ENCODE assay signal across 17 cellular contexts in the genomic region with DNA sequence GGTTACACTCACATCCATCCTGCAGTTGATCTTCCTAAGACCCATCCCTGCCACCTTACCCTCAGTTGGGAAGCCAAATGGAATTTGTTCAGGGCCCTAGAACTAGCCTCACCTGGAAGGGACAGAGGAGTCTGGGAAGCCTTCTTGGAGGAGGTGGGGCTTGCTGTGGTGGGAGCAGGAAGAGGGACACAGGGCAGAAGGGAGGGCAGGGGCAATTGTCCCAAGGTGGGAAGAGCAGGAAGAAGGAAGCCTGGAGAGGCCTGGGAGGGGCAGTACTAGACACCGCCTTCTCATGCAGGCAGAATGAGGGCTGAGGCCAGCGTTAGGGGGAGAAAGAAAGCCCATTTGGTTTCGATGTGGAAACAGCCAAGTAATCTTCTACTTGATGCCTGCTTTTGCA. TPM values are rescaled to one million over a fixed set of nuclear protein-coding genes. Genes with fewer than 3 reads are reported as not detected.
A peak's percentile ranks its signal among the peaks of the same experiment; 100 is the strongest.
DNase-seq lines count a peak whose midpoint lies in the region; ATAC-seq and TF ChIP-seq lines count a peak whose summit lies in the region.
"Had no signal": no experiment of that assay in that cellular context is flagged by ENCODE, and none has a peak within 500 bp of the region (broad histone marks: within the 10 kb centered on the region; RNA-seq: fewer than 3 reads in every experiment).

No MANE protein-coding gene starts in this region.

- H2AFZ ChIP-seq in IMR-90 (replicated peaks; ENCODE audit: low read length, poor library complexity) (peak overlapping the region; percentile 35), OCI-LY7 (ENCODE audit: low read length) (no peak overlapping the region)

- TF ChIP-seq POLR2A in IMR-90 (IDR thresholded peaks at IDR 0.05; ENCODE audit: low read depth, low read length) (no peak), upper lobe of left lung (IDR thresholded peaks at IDR 0.05) (no peak)

- no peaks in the 10 kb centered on the region for H3K9me2 ChIP-seq in OCI-LY7 (ENCODE audit: insufficient read depth, low read length)

- dilution Hi-C loops in IMR-90 (cut with HindIII; ENCODE audit: low sequenced_read_pairs, unreplicated experiment): no loop called here

- peaks cover 5% of the 10 kb centered on the region for H3K4me1 ChIP-seq in IMR-90 (ENCODE audit: control insufficient read depth, insufficient read depth, low read length)
- H3K4me1 ChIP-seq in endodermal cell (ENCODE audit: control insufficient read depth, insufficient read depth, low read length): peaks cover 8% of the 10 kb centered on the region
- peaks cover 32 to 38% of the 10 kb centered on the region in 2 experiments for H3K4me1 ChIP-seq in neutrophil (ENCODE audit: control insufficient read depth in 1 of 2, insufficient read depth in 1 of 2, low read depth in 1 of 2, low read length in 1 of 2)
- no peaks in the 10 kb centered on the region for H3K4me1 ChIP-seq in upper lobe of left lung
- H3K4me1 ChIP-seq in OCI-LY7 (ENCODE audit: insufficient read depth, low read length, poor library complexity, severe bottlenecking): no peaks in the 10 kb centered on the region
- H3K4me1 ChIP-seq: HAP-1 had no signal

- H3K14ac ChIP-seq in IMR-90 (replicated peaks; ENCODE audit: low read depth, low read length): no peak overlapping the region

- H3K27ac Mint-ChIP-seq in WTC11 (no peak overlapping the region), endodermal cell (no peak overlapping the region)

- H3K9me3 Mint-ChIP-seq in WTC11 (no peaks in the 10 kb centered on the region), endodermal cell (no peaks in the 10 kb centered on the region)

- H3K9ac ChIP-seq in IMR-90 (ENCODE audit: low read depth, low read length): no peak overlapping the region
- no peak overlapping the region for H3K9ac ChIP-seq in endodermal cell (ENCODE audit: extremely low read depth, low read length, poor library complexity, severe bottlenecking)

- no peak overlapping the region for H4K5ac ChIP-seq in IMR-90 (ENCODE audit: low read depth, low read length)

- POLR2A ChIA-PET in IMR-90 (lab: Charles Lee; ENCODE audit: unreplicated experiment) (interaction anchor here (0.5 kb wide), 1 partner anchor 129 kb away, joined by 8 read pairs; no protein-coding TSS in a partner anchor), WTC11 (lab: Charles Lee) (no interaction called here), OCI-LY7 (lab: Charles Lee) (no interaction called here)

- H3K9me3 ChIP-seq in IMR-90 (ENCODE audit: control insufficient read depth, insufficient read depth, low read length) (no peaks in the 10 kb centered on the region), endodermal cell (ENCODE audit: control insufficient read depth, low read length) (no peaks in the 10 kb centered on the region), neutrophil (no peaks in the 10 kb centered on the region), upper lobe of left lung (no peaks in the 10 kb centered on the region), OCI-LY7 (ENCODE audit: low read length) (no peaks in the 10 kb centered on the region)
- H3K9me3 ChIP-seq: HAP-1, SJSA1 had no signal

- H3K27me3 Mint-ChIP-seq in WTC11 (ENCODE audit: low read depth): no peaks in the 10 kb centered on the region
- peaks cover 9% of the 10 kb centered on the region for H3K27me3 Mint-ChIP-seq in endodermal cell (ENCODE audit: insufficient read depth)
- H3K27me3 Mint-ChIP-seq: CD8-positive, alpha-beta memory T cell had no signal

- no peak overlapping the region for H3K18ac ChIP-seq in IMR-90 (ENCODE audit: low read depth, low read length)

- no peaks in the 10 kb centered on the region for H3K79me1 ChIP-seq in IMR-90 (ENCODE audit: low read depth in 1 of 2, low read length in 2 of 2)

- no TSS peak for BruUV-seq in IMR-90 (replicated peaks; lab: Mats Ljungman, UMichigan)
- BruUV-seq in OCI-LY7 (replicated peaks; lab: Mats Ljungman, UMichigan): no TSS peak

- no peaks in the 10 kb centered on the region for H3K36me3 ChIP-seq in IMR-90 (ENCODE audit: control insufficient read depth, insufficient read depth, low read length)
- no peaks in the 10 kb centered on the region for H3K36me3 ChIP-seq in endodermal cell (ENCODE audit: control insufficient read depth, insufficient read depth, low read length)
- H3K36me3 ChIP-seq in neutrophil: peaks cover 38% of the 10 kb centered on the region
- H3K36me3 ChIP-seq in upper lobe of left lung: peaks cover 0 to 14% (median 5%) of the 10 kb centered on the region in 4 donors
- no peaks in the 10 kb centered on the region; the same call in 1 of the 2 replicates for H3K36me3 ChIP-seq in OCI-LY7 (ENCODE audit: insufficient read depth, low read length)
- H3K36me3 ChIP-seq: HAP-1, SJSA1 had no signal

- no CpG with 5 or more reads among the region's 3 CpGs for WGBS in IMR-90 (ENCODE audit: extremely low coverage in 2 of 2, insufficient read length in 1 of 2), 2 experiments
- WGBS in endodermal cell (ENCODE audit: insufficient coverage in 1 of 2, insufficient read length in 1 of 2), 2 experiments: 98 to 100% methylated on average over 2 to 3 of the region's 3 CpGs
- 93 to 98% methylated on average over 3 of the region's 3 CpGs for WGBS in upper lobe of left lung, 2 donors

- H3K27ac ChIP-seq in IMR-90 (ENCODE audit: insufficient read depth, low read length) (no peak overlapping the region), endodermal cell (ENCODE audit: low read depth, low read length) (no peak overlapping the region), neutrophil (peak overlapping the region; percentile 46), upper lobe of left lung (no peak overlapping the region), OCI-LY7 (ENCODE audit: low read depth, low read length, poor library complexity, severe bottlenecking) (no peak overlapping the region)
- H3K27ac ChIP-seq: SJSA1 had no signal

- no peak for TF ChIP-seq EP300 in upper lobe of left lung (IDR thresholded peaks at IDR 0.05)

- no peak overlapping the region for H3K23ac ChIP-seq in IMR-90 (ENCODE audit: low read depth, low read length)

- H3K56ac ChIP-seq in IMR-90 (ENCODE audit: extremely low read depth, insufficient read depth, low read length): no peak overlapping the region

- H2BK20ac ChIP-seq in IMR-90 (ENCODE audit: low read depth, low read length): no peak overlapping the region

- H2BK15ac ChIP-seq in IMR-90 (ENCODE audit: low read depth, low read length): no peak overlapping the region

- in situ Hi-C loops in IMR-90 (cut with MboI; ENCODE audit: low sequenced_read_pairs): no loop called here

- H3K27me3 ChIP-seq in IMR-90 (ENCODE audit: control insufficient read depth, insufficient read depth, low read length) (no peaks in the 10 kb centered on the region), endodermal cell (ENCODE audit: control insufficient read depth, insufficient read depth, low read length, poor library complexity, severe bottlenecking) (no peaks in the 10 kb centered on the region), neutrophil (no peaks in the 10 kb centered on the region), upper lobe of left lung (no peaks in the 10 kb centered on the region)
- H3K27me3 ChIP-seq: SJSA1 had no signal

- no peak overlapping the region for H4K8ac ChIP-seq in IMR-90 (ENCODE audit: low read depth in 2 of 2, low read length in 2 of 2)

- H4K20me1 ChIP-seq in IMR-90 (ENCODE audit: insufficient read depth, low read length) (no peaks in the 10 kb centered on the region), OCI-LY7 (ENCODE audit: insufficient read depth, low read length) (no peaks in the 10 kb centered on the region)

- H3K36me3 Mint-ChIP-seq in WTC11 (no peaks in the 10 kb centered on the region), endodermal cell (ENCODE audit: low read depth) (peaks cover 17% of the 10 kb centered on the region)

- H3K4ac ChIP-seq in IMR-90 (ENCODE audit: low read depth, low read length): no peak overlapping the region

- H3K4me1 Mint-ChIP-seq in WTC11 (peaks cover 34% of the 10 kb centered on the region), endodermal cell (peaks cover 45% of the 10 kb centered on the region)
- H3K4me1 Mint-ChIP-seq: CD8-positive, alpha-beta memory T cell had no signal

- TF ChIP-seq CTCF in IMR-90 (conservative IDR thresholded peaks at IDR 0.05; ENCODE audit: low read depth, low read length) (no peak), WTC11 (IDR thresholded peaks at IDR 0.05) (no peak), endodermal cell (conservative IDR thresholded peaks at IDR 0.05) (no peak), neutrophil (IDR thresholded peaks at IDR 0.05) (no peak), upper lobe of left lung (IDR thresholded peaks at IDR 0.05) (no peak), OCI-LY7 (conservative IDR thresholded peaks at IDR 0.05; ENCODE audit: low read length) (no peak)

- no peak overlapping the region for H3K4me2 ChIP-seq in IMR-90 (ENCODE audit: low read depth, low read length)
- H3K4me2 ChIP-seq in OCI-LY7 (ENCODE audit: low read length): no peak overlapping the region

- TF ChIP-seq RAD21 in IMR-90 (IDR thresholded peaks at IDR 0.05; ENCODE audit: low read length): no peak

- no peak overlapping the region for H2AK5ac ChIP-seq in IMR-90 (ENCODE audit: low read depth, low read length)

- no peak overlapping the region for H2BK120ac ChIP-seq in IMR-90 (ENCODE audit: low read depth, low read length)

- H3K9me1 ChIP-seq in IMR-90 (ENCODE audit: insufficient read depth, low read length): peaks cover 5% of the 10 kb centered on the region; the same call in 1 of the 2 replicates

- H4K91ac ChIP-seq in IMR-90 (ENCODE audit: insufficient read depth, low read depth, low read length): no peak overlapping the region

- intact Hi-C loops in IMR-90 (cut with micrococcal nuclease) (no loop called here), OCI-LY7 (cut with micrococcal nuclease; ENCODE audit: unreplicated experiment) (no loop called here)

- H3K4me3 ChIP-seq in IMR-90 (ENCODE audit: insufficient read depth, low read depth, low read length) (no peak overlapping the region), endodermal cell (ENCODE audit: low read length) (no peak overlapping the region), neutrophil (ENCODE audit: low read depth in 1 of 2, low read length in 1 of 2) (no peak overlapping the region), upper lobe of left lung (no peak overlapping the region), OCI-LY7 (ENCODE audit: low read depth, low read length, poor library complexity, severe bottlenecking) (no peak overlapping the region)
- H3K4me3 ChIP-seq: HAP-1, SJSA1 had no signal

- H2AK9ac ChIP-seq in IMR-90 (replicated peaks; ENCODE audit: low read depth, low read length, poor library complexity): peak overlapping the region; percentile 45

- H3K4me3 Mint-ChIP-seq in WTC11: no peak overlapping the region
- H3K4me3 Mint-ChIP-seq in endodermal cell: no peak overlapping the region
- H3K4me3 Mint-ChIP-seq: CD8-positive, alpha-beta memory T cell had no signal

- CTCF ChIA-PET in IMR-90 (lab: Yijun Ruan, JAX) (no interaction called here), WTC11 (lab: Charles Lee) (no interaction called here), OCI-LY7 (lab: Charles Lee; ENCODE audit: unreplicated experiment) (no interaction called here)

- no peak overlapping the region for H2BK5ac ChIP-seq in IMR-90 (ENCODE audit: low read depth, low read length, poor library complexity, severe bottlenecking)

- no peaks in the 10 kb centered on the region for H3K79me2 ChIP-seq in OCI-LY7 (ENCODE audit: insufficient read depth, low read depth, low read length)

- ATAC-seq in IMR-90 (ENCODE audit: low read depth) (no peak), WTC11 (peak; percentile 15), upper lobe of left lung (ENCODE audit: low FRiP score in 2 of 2) (no peak)

- DNase-seq in IMR-90: no peak
- no peak for DNase-seq in WTC11 (ENCODE audit: low spot score)
- peak; percentile 45 for DNase-seq in endodermal cell
- DNase-seq in AG20443 (ENCODE audit: low spot score): no peak
- DNase-seq in upper lobe of left lung: no peak
- no peak for DNase-seq in anterior cingulate cortex (lab: John Stamatoyannopoulos, UW)
- DNase-seq in OCI-LY7 (ENCODE audit: low spot score): no peak
- DNase-seq: C1 segment of cervical spinal cord; CD8-positive, alpha-beta memory T cell; Karpas-422; NCI-H1436; NCI-H1930; NCI-H226; NCI-H524 treated with DMSO at 0.1 percent for 48 hours had no signal

RNA-seq across cellular contexts. Expression of gene ASPRV1, which starts 34.1 kb away (rescaled TPM):
- total RNA-seq in IMR-90 (2012; rRNA removed) (0.18 and 0.28 TPM in 2 replicates), WTC11 (2021) (0.73 to 1.3 TPM (median 1.1 TPM) in 3 replicates), endodermal cell (under 1 TPM; 0.84 to 0.91 TPM), upper lobe of left lung (1 to 10 TPM; 1.0 to 2.1 (median 1.4) TPM), OCI-LY7 (2022) (0.77 and 1.3 TPM in 2 replicates)
- 0.09 and 0.14 TPM in 2 replicates for polyA plus RNA-seq in IMR-90 (2012; rRNA removed)
- 0.08 and 0.10 TPM in 2 replicates for polyA plus RNA-seq in IMR-90 (2012; cell fraction: cytosol; rRNA removed)
- polyA plus RNA-seq in IMR-90 (2012; cell fraction: nucleus; rRNA removed; ENCODE audit: low replicate concordance): 0.36 and 0.39 TPM in 2 replicates
- 0.89 TPM for polyA plus RNA-seq in endodermal cell (2013, experiment 1 of 2)
- 1.0 TPM for polyA plus RNA-seq in endodermal cell (2013, experiment 2 of 2)
- 0.88 and 1.4 TPM in 2 replicates for total RNA-seq in OCI-LY7 (2014; rRNA removed; shearing (Covaris generic))
